Comparison of ENCODE assay signal across 8 cellular contexts in the genomic region with DNA sequence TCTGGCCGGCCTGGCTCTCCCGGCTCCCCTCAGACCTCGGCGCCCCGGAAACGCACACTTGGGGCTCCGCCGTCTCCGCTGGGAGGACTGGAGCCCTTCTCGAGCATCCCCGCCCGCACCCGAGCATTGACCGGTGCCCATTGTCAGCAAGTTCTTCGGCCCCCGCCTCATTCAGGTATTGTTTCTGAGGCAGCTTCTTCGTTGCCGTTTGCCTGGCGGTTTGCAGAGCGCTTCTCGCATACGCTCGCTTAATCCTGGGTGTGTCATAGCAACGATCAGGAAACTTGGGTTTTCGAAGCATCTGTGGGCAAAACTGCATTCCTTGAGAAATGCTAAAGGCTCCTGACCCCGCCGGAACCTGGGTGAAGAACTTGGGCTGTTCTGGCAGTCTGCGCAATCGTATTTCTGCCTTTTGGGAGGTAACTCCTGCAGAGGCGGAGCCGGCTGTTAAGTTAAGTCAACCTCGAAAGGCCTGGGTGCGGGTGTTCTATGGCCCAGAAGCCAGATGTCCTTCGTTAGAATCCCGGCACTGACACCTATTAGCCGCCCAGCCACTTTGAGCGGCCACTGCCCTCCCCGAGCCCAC. TPM values are rescaled to one million over a fixed set of nuclear protein-coding genes. Genes with fewer than 3 reads are reported as not detected.
A peak's percentile ranks its signal among the peaks of the same experiment; 100 is the strongest.
DNase-seq lines count a peak whose midpoint lies in the region; TF ChIP-seq lines count a peak whose summit lies in the region.

No MANE protein-coding gene starts in this region.

- H4K91ac ChIP-seq in H9 (ENCODE audit: insufficient read length, low read depth, low read length) (no peak overlapping the region), mesenchymal stem cell (ENCODE audit: low read length) (no peak overlapping the region)

- H3K4ac ChIP-seq in H9 (ENCODE audit: low read depth, low read length) (no peak overlapping the region), mesenchymal stem cell (ENCODE audit: low read depth in 1 of 2, low read length in 2 of 2) (peak overlapping the region in 1 of 2 experiments; percentile 85)

- no peaks in the 10 kb centered on the region for H3K9me2 ChIP-seq in MM.1S (replicated peaks; ENCODE audit: insufficient read depth, low read length)

- peak overlapping the region; percentile 21 to 87 (median 23); a peak in 4 of 7 replicates for H3K27ac Mint-ChIP-seq in H9

- no peaks in the 10 kb centered on the region for H4K20me1 ChIP-seq in H9 (ENCODE audit: control insufficient read depth, insufficient read depth, insufficient read length)
- no peaks in the 10 kb centered on the region for H4K20me1 ChIP-seq in MM.1S (ENCODE audit: insufficient read depth, low read length)

- peaks cover 15% of the 10 kb centered on the region for H3K23me2 ChIP-seq in H9 (ENCODE audit: insufficient read length, low read depth, low read length, poor library complexity, severe bottlenecking)

- no peak overlapping the region for H3K56ac ChIP-seq in H9 (ENCODE audit: insufficient read length, low read depth, low read length)

- peaks cover 15% of the 10 kb centered on the region; the same call in 1 of the 2 replicates for H3K79me2 ChIP-seq in H9 (ENCODE audit: insufficient read depth, low read length)
- peaks cover 47% of the 10 kb centered on the region for H3K79me2 ChIP-seq in MM.1S (ENCODE audit: low read length)

- H2AFZ ChIP-seq in H9 (ENCODE audit: low read length) (no peak overlapping the region), MM.1S (ENCODE audit: low read length) (peak overlapping the region; percentile 38; the same call in 1 of the 2 replicates), mesenchymal stem cell (ENCODE audit: low read depth, low read length) (peak overlapping the region; percentile 83)

- peak overlapping the region; percentile 87 for H3K9ac ChIP-seq in H9 (ENCODE audit: extremely low read depth, insufficient read length, low read length)
- peak overlapping the region; percentile 51; the same call in 1 of the 2 replicates for H3K9ac ChIP-seq in MM.1S (ENCODE audit: low read length)
- H3K9ac ChIP-seq in mesenchymal stem cell (ENCODE audit: low read length): peak overlapping the region; percentile 93

- H2BK12ac ChIP-seq in H9 (ENCODE audit: insufficient read length, low read depth, low read length): no peak overlapping the region
- no peak overlapping the region for H2BK12ac ChIP-seq in mesenchymal stem cell (ENCODE audit: low read length in 2 of 2)

- H3K79me1 ChIP-seq in H9 (ENCODE audit: insufficient read depth, low read depth, low read length, poor library complexity, severe bottlenecking) (peaks cover 7% of the 10 kb centered on the region), mesenchymal stem cell (replicated peaks; ENCODE audit: low read length, poor library complexity, severe bottlenecking) (peaks cover 16% of the 10 kb centered on the region)

- no CpG with 5 or more reads among the region's 38 CpGs for WGBS in H9 (ENCODE audit: extremely low coverage, insufficient read length, low lambda C conversion rate)
- under 1% methylated on average over 38 of the region's 38 CpGs for WGBS in mesenchymal stem cell

- H2BK5ac ChIP-seq in H9 (ENCODE audit: insufficient read length, low read length) (no peak overlapping the region), mesenchymal stem cell (ENCODE audit: low read depth, low read length, poor library complexity, severe bottlenecking) (peak overlapping the region; percentile 61)

- no peak overlapping the region for H4K5ac ChIP-seq in H9 (ENCODE audit: insufficient read length, low read depth, low read length)

- TF ChIP-seq CTCF in GM10266 (IDR thresholded peaks at IDR 0.05; ENCODE audit: control insufficient read depth, insufficient read depth, low read depth, missing control alignments): no peak
- no peak for TF ChIP-seq CTCF in H9 (conservative IDR thresholded peaks at IDR 0.05)
- no peak for TF ChIP-seq CTCF in MM.1S (IDR thresholded peaks at IDR 0.05; ENCODE audit: low read length)
- no peak for TF ChIP-seq CTCF in VCaP (conservative IDR thresholded peaks at IDR 0.05)

- H3K4me2 ChIP-seq in H9 (ENCODE audit: insufficient read depth, insufficient read length, low read length) (peak overlapping the region; percentile 95), MM.1S (ENCODE audit: low read depth, low read length) (peak overlapping the region; percentile 62), mesenchymal stem cell (ENCODE audit: low read length, poor library complexity, severe bottlenecking) (peak overlapping the region; percentile 90)

- no peaks in the 10 kb centered on the region for H3K27me3 Mint-ChIP-seq in H9 (ENCODE audit: low read depth)

- H3K36me3 Mint-ChIP-seq in H9 (ENCODE audit: insufficient read depth in 1 of 3, low read depth in 3 of 3): peaks cover 7 to 12% (median 7%) of the 10 kb centered on the region in 3 experiments; a peak in 6 of 7 replicates

- peaks cover 2% of the 10 kb centered on the region; the same call in 1 of the 2 replicates for H3K4me1 ChIP-seq in H9 (ENCODE audit: insufficient read depth, low read length)
- H3K4me1 ChIP-seq in MM.1S (ENCODE audit: low read length): peaks cover 5% of the 10 kb centered on the region; the same call in 1 of the 2 replicates
- peaks cover 12% of the 10 kb centered on the region for H3K4me1 ChIP-seq in effector memory CD4-positive, alpha-beta T cell (ENCODE audit: control insufficient read depth, insufficient read depth, low read length, poor library complexity, severe bottlenecking)
- peaks cover 4% of the 10 kb centered on the region for H3K4me1 ChIP-seq in mesenchymal stem cell (ENCODE audit: control insufficient read depth, insufficient read depth, low read depth, low read length)

- H3K4me3 ChIP-seq in MM.1S (ENCODE audit: low read length): peak overlapping the region; percentile 73
- peak overlapping the region; percentile 73 for H3K4me3 ChIP-seq in effector memory CD4-positive, alpha-beta T cell (ENCODE audit: insufficient read depth, low read depth, low read length, poor library complexity, severe bottlenecking)
- peak overlapping the region; percentile 87 to 97 for H3K4me3 ChIP-seq in mesenchymal stem cell (ENCODE audit: insufficient read depth in 1 of 2, low read depth in 1 of 2, low read length in 2 of 2)

- H4K8ac ChIP-seq in H9 (replicated peaks; ENCODE audit: insufficient read length, low read depth, low read length): no peak overlapping the region
- no peak overlapping the region for H4K8ac ChIP-seq in mesenchymal stem cell (ENCODE audit: low read length)

- no peaks in the 10 kb centered on the region for H3F3A ChIP-seq in MM.1S (ENCODE audit: insufficient read depth, low read length)

- H3K4me1 Mint-ChIP-seq in H9: peaks cover 42 to 49% of the 10 kb centered on the region in 2 experiments

- H3K23ac ChIP-seq in H9 (ENCODE audit: insufficient read length, low read depth, low read length) (no peak overlapping the region), mesenchymal stem cell (ENCODE audit: low read length in 2 of 2) (peak overlapping the region in 1 of 2 experiments; percentile 91)

- H3K9me3 ChIP-seq in H9 (ENCODE audit: control insufficient read depth, low read depth, low read length): no peaks in the 10 kb centered on the region
- no peaks in the 10 kb centered on the region for H3K9me3 ChIP-seq in MM.1S (replicated peaks; ENCODE audit: insufficient read depth, low read length)
- H3K9me3 ChIP-seq in effector memory CD4-positive, alpha-beta T cell (ENCODE audit: control insufficient read depth, low read length): no peaks in the 10 kb centered on the region
- H3K9me3 ChIP-seq in mesenchymal stem cell (ENCODE audit: control insufficient read depth, low read length): no peaks in the 10 kb centered on the region

- peak; percentile 20 for DNase-seq in GM10266 (ENCODE audit: extremely low spot score)
- DNase-seq in H9: peak; percentile 46
- peak; percentile 38 for DNase-seq in MM.1S
- DNase-seq in effector memory CD4-positive, alpha-beta T cell: peak in 2 of 3 donors; percentile 10 to 17
- peak; percentile 70 for DNase-seq in mesenchymal stem cell
- peak; percentile 8 to 13 for DNase-seq in stimulated activated CD8-positive, alpha-beta memory T cell treated with anti-CD3 and anti-CD28 coated beads, Interleukin-4, amount 100 ng/mL, for 1 hour (ENCODE audit: low read depth in 2 of 2, low spot score in 1 of 2)
- DNase-seq in GDM1 (lab: John Stamatoyannopoulos, UW): no peak

- H3K18ac ChIP-seq in H9 (ENCODE audit: insufficient read length, low read depth, low read length) (peak overlapping the region; percentile 13), mesenchymal stem cell (ENCODE audit: low read depth in 1 of 2, low read length in 2 of 2) (peak overlapping the region; percentile 48 to 77)

- peak overlapping the region; percentile 79 to 87 for H3K4me3 Mint-ChIP-seq in H9

- H3K36me3 ChIP-seq in MM.1S (replicated peaks; ENCODE audit: insufficient read depth, low read length): no peaks in the 10 kb centered on the region
- H3K36me3 ChIP-seq in effector memory CD4-positive, alpha-beta T cell (ENCODE audit: control insufficient read depth, insufficient read depth, low read length): no peaks in the 10 kb centered on the region
- H3K36me3 ChIP-seq in mesenchymal stem cell (ENCODE audit: control insufficient read depth in 1 of 2, insufficient read depth in 2 of 2, low read depth in 1 of 2, low read length in 2 of 2): no peaks in the 10 kb centered on the region

- H3K27me3 ChIP-seq in H9 (ENCODE audit: insufficient read depth, low read length) (no peaks in the 10 kb centered on the region), MM.1S (replicated peaks; ENCODE audit: insufficient read depth, low read length) (no peaks in the 10 kb centered on the region), mesenchymal stem cell (ENCODE audit: control insufficient read depth in 1 of 2, insufficient read depth in 1 of 2, low read length in 2 of 2) (no peaks in the 10 kb centered on the region)
- no peaks in the 10 kb centered on the region for H3K27me3 ChIP-seq in effector memory CD4-positive, alpha-beta T cell (replicated peaks; ENCODE audit: control insufficient read depth, insufficient read depth, low read length, poor library complexity, severe bottlenecking)

- H3T11ph ChIP-seq in H9 (ENCODE audit: low read length): no peak overlapping the region

- H2BK120ac ChIP-seq in H9 (ENCODE audit: low read depth, low read length, poor library complexity, severe bottlenecking) (no peak overlapping the region), mesenchymal stem cell (ENCODE audit: low read depth, low read length) (no peak overlapping the region)

- no peak overlapping the region for H2BK20ac ChIP-seq in H9 (ENCODE audit: low read depth, low read length, poor library complexity, severe bottlenecking)

- H3K27ac ChIP-seq in H9 (ENCODE audit: insufficient read length, low read depth, low read length) (no peak overlapping the region), MM.1S (ENCODE audit: low read length) (peak overlapping the region; percentile 55; the same call in 1 of the 2 replicates), VCaP (peak overlapping the region; percentile 96), mesenchymal stem cell (ENCODE audit: low read length, poor library complexity, severe bottlenecking) (peak overlapping the region; percentile 55)
- peak overlapping the region; percentile 81 for H3K27ac ChIP-seq in effector memory CD4-positive, alpha-beta T cell (ENCODE audit: insufficient read depth, low read length, poor library complexity, severe bottlenecking)

- peaks cover 3 to 5% of the 10 kb centered on the region in 2 experiments; a peak in 4 of 5 replicates for H3K9me3 Mint-ChIP-seq in H9

- H2BK15ac ChIP-seq in H9 (ENCODE audit: low read depth, low read length): no peak overlapping the region
- peak overlapping the region; percentile 77 for H2BK15ac ChIP-seq in mesenchymal stem cell (ENCODE audit: low read depth, poor library complexity, severe bottlenecking)

- H2AK5ac ChIP-seq in H9 (ENCODE audit: insufficient read length, low read length): no peak overlapping the region
- no peak overlapping the region for H2AK5ac ChIP-seq in mesenchymal stem cell (ENCODE audit: low read length, severe bottlenecking)

- peak overlapping the region; percentile 24; the same call in 1 of the 2 replicates for H3K14ac ChIP-seq in H9 (ENCODE audit: insufficient read depth, low read length)
- peak overlapping the region in 1 of 2 experiments; percentile 18 for H3K14ac ChIP-seq in mesenchymal stem cell (ENCODE audit: low read length in 2 of 2)

RNA-seq across cellular contexts. Expression of a gene that starts 0.5 kb away (rescaled TPM):
- total RNA-seq in H9 (2021): 28.6 and 34.0 TPM in 2 replicates
- 20.2 TPM for polyA plus RNA-seq in mesenchymal stem cell (2013, experiment 1 of 2)
- 22.0 TPM for polyA plus RNA-seq in mesenchymal stem cell (2013, experiment 2 of 2)

RNA-seq across cellular contexts. Expression of a gene that starts 0.7 kb away (rescaled TPM):
- 10.9 and 12.6 TPM in 2 replicates for total RNA-seq in H9 (2021)
- polyA plus RNA-seq in mesenchymal stem cell (2013, experiment 1 of 2): 7.2 TPM
- 7.5 TPM for polyA plus RNA-seq in mesenchymal stem cell (2013, experiment 2 of 2)

RNA-seq across cellular contexts. Expression of a gene that starts 28.1 kb away (rescaled TPM):
- 2.3 and 2.5 TPM in 2 replicates for total RNA-seq in H9 (2021)
- polyA plus RNA-seq in mesenchymal stem cell (2013, experiment 1 of 2): 1.2 TPM
- polyA plus RNA-seq in mesenchymal stem cell (2013, experiment 2 of 2): 1.2 TPM
